Comparison of ENCODE assay signal across 9 cellular contexts in the genomic region with DNA sequence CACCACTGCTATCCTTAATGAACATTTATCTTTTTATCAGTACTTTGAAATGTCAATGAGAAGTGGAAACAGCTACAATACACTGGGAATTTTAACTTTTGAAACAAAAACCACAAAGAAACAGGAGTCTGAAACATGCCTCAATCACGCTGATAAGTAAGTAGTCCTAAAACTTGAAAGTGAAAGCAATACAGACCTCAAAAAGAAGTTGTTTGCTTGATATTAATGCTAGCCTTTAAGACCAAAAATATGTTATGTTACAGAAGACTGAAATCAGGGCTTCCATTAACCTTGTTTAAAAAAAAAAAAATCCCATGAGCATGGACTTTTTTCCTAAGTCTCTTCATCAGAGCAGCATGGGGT. TPM values are rescaled to one million over a fixed set of nuclear protein-coding genes. Genes with fewer than 3 reads are reported as not detected.
DNase-seq lines count a peak whose midpoint lies in the region; ATAC-seq and TF ChIP-seq lines count a peak whose summit lies in the region.
"Had no signal": no experiment of that assay in that cellular context is flagged by ENCODE, and none has a peak within 500 bp of the region (broad histone marks: within the 10 kb centered on the region; RNA-seq: fewer than 3 reads in every experiment).

No MANE protein-coding gene starts in this region.

- CTCF ChIA-PET in activated B cell treated with CpG ODN at 0.5 μM for 24 hours (lab: Charles Lee): no interaction called here

- no peak for ATAC-seq in Right ventricle myocardium superior (ENCODE audit: poor library complexity)
- no peak for ATAC-seq in activated B cell treated with CpG ODN at 0.5 μM for 24 hours (ENCODE audit: low read depth)
- peak; percentile 58 for ATAC-seq in left lobe of liver
- no peak for ATAC-seq in HG02938 (IDR thresholded peaks at IDR 0.05; ENCODE audit: unreplicated experiment)

- POLR2A ChIA-PET in activated B cell treated with CpG ODN at 0.5 μM for 24 hours (lab: Charles Lee): interaction anchor here (0.7 kb wide), 1 partner anchor 146 kb away, joined by 7 read pairs; no protein-coding TSS in a partner anchor

- H3K4me1 Mint-ChIP-seq in activated B cell treated with CpG ODN at 0.5 μM for 24 hours: peaks cover 33% of the 10 kb centered on the region

- intact Hi-C loops in left ventricle myocardium inferior (cut with micrococcal nuclease) (no loop called here), Right ventricle myocardium superior (cut with DNase I) (no loop called here), activated B cell treated with CpG ODN at 0.5 μM for 24 hours (cut with micrococcal nuclease) (loop anchor here (2.0 kb wide), 1 partner anchor 21 kb away; a partner anchor contains a TSS), uterus (cut with DNase I; ENCODE audit: low total_unique reads) (no loop called here), head of caudate nucleus (cut with DNase I) (no loop called here)

- no peaks in the 10 kb centered on the region for H3K36me3 Mint-ChIP-seq in activated B cell treated with CpG ODN at 0.5 μM for 24 hours (ENCODE audit: low read depth)

- no peaks in the 10 kb centered on the region for H3K27me3 Mint-ChIP-seq in activated B cell treated with CpG ODN at 0.5 μM for 24 hours

- peak overlapping the region; percentile 42 for H3K4me3 ChIP-seq in left ventricle myocardium inferior
- H3K4me3 ChIP-seq in uterus: peak overlapping the region in 1 of 2 donors; percentile 12

- H3K4me1 ChIP-seq in left ventricle myocardium inferior: peaks cover 49% of the 10 kb centered on the region
- peaks cover 4 to 6% of the 10 kb centered on the region in 2 donors for H3K4me1 ChIP-seq in uterus

- H3K9me3 ChIP-seq in left ventricle myocardium inferior (replicated peaks): no peaks in the 10 kb centered on the region
- H3K9me3 ChIP-seq in uterus: no peaks in the 10 kb centered on the region

- DNase-seq in left ventricle myocardium inferior: no peak
- no peak for DNase-seq in Right ventricle myocardium superior
- no peak for DNase-seq in activated B cell treated with CpG ODN at 0.5 μM for 24 hours
- no peak for DNase-seq in left lobe of liver (ENCODE audit: low spot score)
- DNase-seq in uterus: no peak
- no peak for DNase-seq in head of caudate nucleus
- no peak for DNase-seq in cerebellum (ENCODE audit: low spot score)
- DNase-seq: retina had no signal

- peak overlapping the region; percentile 64 for H3K4me3 Mint-ChIP-seq in activated B cell treated with CpG ODN at 0.5 μM for 24 hours

- H3K27ac Mint-ChIP-seq in activated B cell treated with CpG ODN at 0.5 μM for 24 hours: peak overlapping the region; percentile 57

- peak overlapping the region; percentile 63 for H3K27ac ChIP-seq in left ventricle myocardium inferior (replicated peaks)
- H3K27ac ChIP-seq in uterus: peak overlapping the region; percentile 30 to 75

- TF ChIP-seq CTCF in left ventricle myocardium inferior (IDR thresholded peaks at IDR 0.05; ENCODE audit: borderline replicate concordance) (no peak), activated B cell treated with CpG ODN at 0.5 μM for 24 hours (IDR thresholded peaks at IDR 0.05) (no peak), uterus (IDR thresholded peaks at IDR 0.05) (no peak)

- TF ChIP-seq POLR2A in uterus (IDR thresholded peaks at IDR 0.05): no peak

- no peaks in the 10 kb centered on the region for H3K36me3 ChIP-seq in left ventricle myocardium inferior
- H3K36me3 ChIP-seq in uterus: no peaks in the 10 kb centered on the region

- H3K27me3 ChIP-seq in left ventricle myocardium inferior (ENCODE audit: low read depth) (no peaks in the 10 kb centered on the region), uterus (no peaks in the 10 kb centered on the region)

- H3K9me3 Mint-ChIP-seq in activated B cell treated with CpG ODN at 0.5 μM for 24 hours: no peaks in the 10 kb centered on the region

RNA-seq across cellular contexts. Expression of a gene that starts 21.3 kb away (rescaled TPM):
- total RNA-seq in left ventricle myocardium inferior (36.6 TPM), Right ventricle myocardium superior (36.6 TPM), activated B cell treated with CpG ODN at 0.5 μM for 24 hours (63.2 and 71.0 TPM in 2 replicates), left lobe of liver (8.2 TPM), uterus (10 to 100 TPM; 12.1 to 83.3 (median 29.3) TPM), cerebellum (29.4 TPM)
